In genomic region chr19:42114412-42114811, GRCh38 we compare ENCODE assay signal across 1 cellular context.
TF ChIP-seq lines count a peak whose summit lies in the region.

No MANE protein-coding gene starts in this region.

TF ChIP-seq in HepG2, 621 proteins besides CTCF, POLR2A, EP300 and RAD21 (continued from another document):
- TF ChIP-seq ZBTB4 (CRISPR knock-in tag; IDR thresholded peaks at IDR 0.05; ENCODE audit: borderline replicate concordance) (no peak), STAG1 (CRISPR knock-in tag; IDR thresholded peaks at IDR 0.05) (no peak), HOXA3 (CRISPR knock-in tag; IDR thresholded peaks at IDR 0.05) (no peak), NCOA1 (CRISPR knock-in tag; IDR thresholded peaks at IDR 0.05) (no peak), TARDBP (CRISPR knock-in tag; IDR thresholded peaks at IDR 0.05) (no peak), ZNF292 (CRISPR knock-in tag; IDR thresholded peaks at IDR 0.05; ENCODE audit: borderline replicate concordance, low read depth) (no peak), RCOR2 (CRISPR knock-in tag; IDR thresholded peaks at IDR 0.05) (no peak), ZNF709 (CRISPR knock-in tag; IDR thresholded peaks at IDR 0.05) (no peak), IKZF1 (IDR thresholded peaks at IDR 0.05) (no peak), CREBL2 (CRISPR knock-in tag; IDR thresholded peaks at IDR 0.05; ENCODE audit: borderline replicate concordance) (no peak)
